In the genomic region with DNA sequence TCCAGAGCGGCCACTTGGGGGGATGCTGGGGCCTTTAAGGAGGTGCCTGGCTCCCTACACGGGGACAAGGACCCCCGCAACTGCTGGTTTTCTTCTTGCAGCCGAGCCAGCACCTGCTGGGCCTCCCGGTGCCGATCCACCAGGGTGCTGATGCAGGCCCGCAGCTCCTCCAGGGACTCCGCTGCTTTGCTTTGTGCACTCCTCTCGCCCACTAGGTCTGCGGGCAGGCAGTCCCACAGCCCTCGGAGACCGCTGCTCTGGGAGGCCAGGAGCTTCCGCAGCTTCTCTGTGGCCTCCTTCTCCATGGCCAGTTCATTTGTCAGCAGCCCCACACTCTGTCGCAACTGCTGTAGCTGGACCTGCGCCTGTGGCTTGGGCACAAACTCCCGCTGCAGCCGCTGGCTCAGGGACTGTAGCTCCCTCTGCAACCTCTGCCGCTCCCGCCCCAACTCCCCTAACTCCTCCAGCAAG, we compare ENCODE assay signal across 8 cellular contexts. TPM values are rescaled to one million over a fixed set of nuclear protein-coding genes. Genes with fewer than 3 reads are reported as not detected.
DNase-seq lines count a peak whose midpoint lies in the region; ATAC-seq and TF ChIP-seq lines count a peak whose summit lies in the region.

No MANE protein-coding gene starts in this region.

- peaks cover 0 to 2% (median 0%) of the 10 kb centered on the region in 7 donors for H3K9me3 Mint-ChIP-seq in CD14-positive monocyte
- no peaks in the 10 kb centered on the region for H3K9me3 Mint-ChIP-seq in activated CD4-positive, alpha-beta memory T cell treated with anti-CD3 and anti-CD28 coated beads, Interleukin-2, amount 10 ng/mL, durations not matched to agents 7 days and 5 days

- POLR2A ChIA-PET in activated CD4-positive, alpha-beta memory T cell treated with anti-CD3 and anti-CD28 coated beads, Interleukin-2, amount 10 ng/mL, durations not matched to agents 7 days and 5 days (lab: Charles Lee) = interaction anchor here (1.2 to 3.4 kb wide), 8 partner anchors 11 to 92 kb away, joined by 3 to 21 read pairs (median 6); partner anchors contain the start of genes ANKRD34A, ANKRD35, PEX11B and PIAS3

- peaks cover 18% of the 10 kb centered on the region for H3K27me3 ChIP-seq in HAP-1 (ENCODE audit: low read depth)

- CTCF ChIA-PET in activated CD4-positive, alpha-beta memory T cell treated with anti-CD3 and anti-CD28 coated beads, Interleukin-2, amount 10 ng/mL, durations not matched to agents 7 days and 5 days (lab: Charles Lee) = interaction anchor here (0.7 to 2.2 kb wide), 6 partner anchors 10 to 90 kb away, joined by 3 to 14 read pairs (median 5); partner anchors contain the start of genes ANKRD35, NUDT17 and RBM8A

- ATAC-seq in omental fat pad (ENCODE audit: low FRiP score) (peak; percentile 44), GM21529 (IDR thresholded peaks at IDR 0.05; ENCODE audit: unreplicated experiment) (no peak), GM21390 (IDR thresholded peaks at IDR 0.05; ENCODE audit: unreplicated experiment) (no peak)

- H3K4me1 ChIP-seq in HAP-1 = no peaks in the 10 kb centered on the region

- TF ChIP-seq CTCF in CD14-positive monocyte (IDR thresholded peaks at IDR 0.05) (no peak), omental fat pad (IDR thresholded peaks at IDR 0.05) (no peak)

- H3K27me3 Mint-ChIP-seq in CD14-positive monocyte (ENCODE audit: low read depth in 3 of 3) = peaks cover 4 to 7% (median 6%) of the 10 kb centered on the region in 3 donors
- H3K27me3 Mint-ChIP-seq in activated CD4-positive, alpha-beta memory T cell treated with anti-CD3 and anti-CD28 coated beads, Interleukin-2, amount 10 ng/mL, durations not matched to agents 7 days and 5 days = peaks cover 49% of the 10 kb centered on the region

- peaks cover 22% of the 10 kb centered on the region for H3K4me1 Mint-ChIP-seq in CD14-positive monocyte
- H3K4me1 Mint-ChIP-seq in activated CD4-positive, alpha-beta memory T cell treated with anti-CD3 and anti-CD28 coated beads, Interleukin-2, amount 10 ng/mL, durations not matched to agents 7 days and 5 days = peaks cover 19% of the 10 kb centered on the region

- peak overlapping the region in 6 of 7 donors; percentile 21 to 89 (median 76) for H3K27ac Mint-ChIP-seq in CD14-positive monocyte
- no peak overlapping the region for H3K27ac Mint-ChIP-seq in activated CD4-positive, alpha-beta memory T cell treated with anti-CD3 and anti-CD28 coated beads, Interleukin-2, amount 10 ng/mL, durations not matched to agents 7 days and 5 days

- in situ Hi-C loops in G401 (cut with HindIII; ENCODE audit: low sequenced_read_pairs) (no loop called here), HAP-1 (cut with MboI; ENCODE audit: low sequenced_read_pairs) (no loop called here)

- H3K36me3 ChIP-seq in HAP-1 (replicated peaks) = no peaks in the 10 kb centered on the region

- peak overlapping the region; percentile 83 to 95 for H3K4me3 Mint-ChIP-seq in CD14-positive monocyte
- H3K4me3 Mint-ChIP-seq in activated CD4-positive, alpha-beta memory T cell treated with anti-CD3 and anti-CD28 coated beads, Interleukin-2, amount 10 ng/mL, durations not matched to agents 7 days and 5 days = peak overlapping the region; percentile 70

- H3K4me3 ChIP-seq in HAP-1 = no peak overlapping the region

- intact Hi-C loops in CD14-positive monocyte (cut with micrococcal nuclease) (no loop called here), head of caudate nucleus (cut with DNase I) (no loop called here)

- H3K9me3 ChIP-seq in HAP-1 = no peaks in the 10 kb centered on the region

- peaks cover 4 to 5% of the 10 kb centered on the region in 2 donors for H3K36me3 Mint-ChIP-seq in CD14-positive monocyte
- no peaks in the 10 kb centered on the region for H3K36me3 Mint-ChIP-seq in activated CD4-positive, alpha-beta memory T cell treated with anti-CD3 and anti-CD28 coated beads, Interleukin-2, amount 10 ng/mL, durations not matched to agents 7 days and 5 days (ENCODE audit: low read depth)

- no peak for DNase-seq in CD14-positive monocyte (ENCODE audit: low spot score)
- no peak for DNase-seq in activated CD4-positive, alpha-beta memory T cell treated with anti-CD3 and anti-CD28 coated beads, Interleukin-2, amount 10 ng/mL, durations not matched to agents 7 days and 5 days
- peak in 41 of 42 donors; percentile 20 to 80 (median 53) for DNase-seq in head of caudate nucleus
- no peak for DNase-seq in omental fat pad (ENCODE audit: low spot score)
- DNase-seq in G401 (ENCODE audit: low spot score) = no peak
- no peak for DNase-seq in HAP-1 (ENCODE audit: low spot score in 2 of 2)

RNA-seq across cellular contexts. Expression of gene ANKRD35, which starts 13.2 kb away (rescaled TPM):
- polyA plus RNA-seq in CD14-positive monocyte = 1 to 10 TPM; 1.3 to 1.5 TPM
- total RNA-seq in activated CD4-positive, alpha-beta memory T cell treated with anti-CD3 and anti-CD28 coated beads, Interleukin-2, amount 10 ng/mL, durations not matched to agents 7 days and 5 days = under 1 TPM; 0.33 to 0.35 TPM
- 1 to 10 TPM; 1.3 to 9.5 (median 2.0) TPM for total RNA-seq in omental fat pad
- not detected in 2 replicates for total RNA-seq in G401 (2014; rRNA removed; shearing (Covaris generic))

RNA-seq across cellular contexts. Expression of gene PIAS3, which starts 13.6 kb away (rescaled TPM):
- polyA plus RNA-seq in CD14-positive monocyte = 1 to 10 TPM; 7.2 to 8.8 TPM
- total RNA-seq in activated CD4-positive, alpha-beta memory T cell treated with anti-CD3 and anti-CD28 coated beads, Interleukin-2, amount 10 ng/mL, durations not matched to agents 7 days and 5 days = 10 to 100 TPM; 21.2 to 21.7 TPM
- total RNA-seq in omental fat pad = 10 to 100 TPM in 2 of 4 donors, 1 to 10 TPM in 2; 7.8 to 25.1 (median 14.5) TPM
- total RNA-seq in G401 (2014; rRNA removed; shearing (Covaris generic)) = 10.3 and 14.1 TPM in 2 replicates

RNA-seq across cellular contexts. Expression of gene NUDT17, which starts 27.0 kb away (rescaled TPM):
- 1 to 10 TPM; 2.1 to 3.1 TPM for polyA plus RNA-seq in CD14-positive monocyte
- 1 to 10 TPM; 2.5 to 2.7 TPM for total RNA-seq in activated CD4-positive, alpha-beta memory T cell treated with anti-CD3 and anti-CD28 coated beads, Interleukin-2, amount 10 ng/mL, durations not matched to agents 7 days and 5 days
- 1 to 10 TPM; 1.7 to 4.0 (median 2.2) TPM for total RNA-seq in omental fat pad
- 3.1 and 3.6 TPM in 2 replicates for total RNA-seq in G401 (2014; rRNA removed; shearing (Covaris generic))

RNA-seq across cellular contexts. Expression of gene ITGA10, which starts 37.4 kb away (rescaled TPM):
- not detected for polyA plus RNA-seq in CD14-positive monocyte
- total RNA-seq in activated CD4-positive, alpha-beta memory T cell treated with anti-CD3 and anti-CD28 coated beads, Interleukin-2, amount 10 ng/mL, durations not matched to agents 7 days and 5 days = 1 to 10 TPM in 1 of 2 experiments, under 1 TPM in 1; 0.98 to 1.1 TPM
- 1 to 10 TPM; 1.6 to 2.2 (median 2.1) TPM for total RNA-seq in omental fat pad
- total RNA-seq in G401 (2014; rRNA removed; shearing (Covaris generic)) = 0.27 and 0.74 TPM in 2 replicates

RNA-seq across cellular contexts. Expression of gene PEX11B, which starts 46.1 kb away (rescaled TPM):
- 10 to 100 TPM; 37.9 to 38.2 TPM for polyA plus RNA-seq in CD14-positive monocyte
- total RNA-seq in activated CD4-positive, alpha-beta memory T cell treated with anti-CD3 and anti-CD28 coated beads, Interleukin-2, amount 10 ng/mL, durations not matched to agents 7 days and 5 days = 10 to 100 TPM; 29.0 to 33.2 TPM
- 10 to 100 TPM; 10.2 to 25.2 (median 15.7) TPM for total RNA-seq in omental fat pad
- 18.2 and 31.9 TPM in 2 replicates for total RNA-seq in G401 (2014; rRNA removed; shearing (Covaris generic))

Comparison
In these comparisons a context has a peak if more than half of its experiments do, and no peak if none do; other contexts are left out.
1. DNase-seq: peak in head of caudate nucleus (41 of 42); none in CD14-positive monocyte (single experiment), activated CD4-positive, alpha-beta memory T cell treated with anti-CD3 and anti-CD28 coated beads, Interleukin-2, amount 10 ng/mL, durations not matched to agents 7 days and 5 days (single experiment), omental fat pad (single experiment), G401 (single experiment) and HAP-1 (0 of 2).